Comparison of ENCODE assay signal across 30 cellular contexts in genomic region chr1:2103266-2103900, GRCh38. TPM values are rescaled to one million over a fixed set of nuclear protein-coding genes. Genes with fewer than 3 reads are reported as not detected.
A peak's percentile ranks its signal among the peaks of the same experiment; 100 is the strongest.
DNase-seq lines count a peak whose midpoint lies in the region; ATAC-seq, FAIRE-seq and TF ChIP-seq lines count a peak whose summit lies in the region.
"Had no signal": no experiment of that assay in that cellular context is flagged by ENCODE, and none has a peak within 500 bp of the region (broad histone marks: within the 10 kb centered on the region; RNA-seq: fewer than 3 reads in every experiment).

No MANE protein-coding gene starts in this region.

- POLR2A ChIA-PET in activated CD8-positive, alpha-beta T cell treated with anti-CD3 and anti-CD28 coated beads, Interleukin-2, amount 10 ng/mL, durations not matched to agents 7 days and 5 days (lab: Charles Lee): no interaction called here
- POLR2A ChIA-PET in activated CD8-positive, alpha-beta T cell treated with anti-CD3 and anti-CD28 coated beads for 36 hours (lab: Charles Lee): interaction anchor here (0.7 kb wide), 1 partner anchor 57 kb away, joined by 3 read pairs; no protein-coding TSS in a partner anchor
- POLR2A ChIA-PET in HepG2 (lab: Yijun Ruan, JAX): interaction anchor here (2.6 kb wide), 1 partner anchor 34 kb away, joined by 12 read pairs; no protein-coding TSS in a partner anchor

- no peak for DNase-seq in activated CD8-positive, alpha-beta T cell treated with anti-CD3 and anti-CD28 coated beads, Interleukin-2, amount 10 ng/mL, durations not matched to agents 7 days and 5 days
- DNase-seq in activated CD8-positive, alpha-beta T cell treated with anti-CD3 and anti-CD28 coated beads for 36 hours: no peak
- peak; percentile 30 for DNase-seq in HepG2 (ENCODE audit: low spot score)
- peak; percentile 55 for DNase-seq in upper lobe of right lung
- DNase-seq in NCI-H774 (lab: John Stamatoyannopoulos, UW): no peak
- DNase-seq in immature natural killer cell: no peak
- DNase-seq in SK-N-DZ (ENCODE audit: low spot score): no peak
- DNase-seq: 8988T; activated CD4-positive, alpha-beta T cell treated with anti-CD3 and anti-CD28 coated beads for 36 hours; activated gamma-delta T cell; activated T-cell treated with anti-CD3 and anti-CD28 coated beads, Interleukin-2, amount 50 U/mL, for 24 hours; CD8-positive, alpha-beta memory T cell; cerebellar nuclear complex; NCI-H1417; NCI-H2081; NCI-H2227 treated with DMSO at 0.1 percent for 48 hours; NCI-H69; SK-N-SH; stimulated activated naive CD4-positive, alpha-beta T cell; T-helper 2 cell; uterus had no signal

- H3K79me2 ChIP-seq in HepG2 (ENCODE audit: insufficient read depth, low read length): no peaks in the 10 kb centered on the region
- H3K79me2 ChIP-seq: parathyroid adenoma had no signal

- H2AFZ ChIP-seq in HepG2 (ENCODE audit: low read length): no peak overlapping the region
- H2AFZ ChIP-seq: parathyroid adenoma had no signal

- H3K27ac ChIP-seq in HepG2 (ENCODE audit: extremely low read length, insufficient read depth, low read length) (peak overlapping the region; percentile 78), upper lobe of right lung (peak overlapping the region; percentile 71)
- H3K27ac ChIP-seq: gastroesophageal sphincter, parathyroid adenoma, suprapubic skin, uterus had no signal

- H3K9me3 Mint-ChIP-seq in activated CD8-positive, alpha-beta T cell treated with anti-CD3 and anti-CD28 coated beads, Interleukin-2, amount 10 ng/mL, durations not matched to agents 7 days and 5 days (ENCODE audit: insufficient read depth): no peaks in the 10 kb centered on the region
- H3K9me3 Mint-ChIP-seq in activated CD8-positive, alpha-beta T cell treated with anti-CD3 and anti-CD28 coated beads for 36 hours: no peaks in the 10 kb centered on the region
- H3K9me3 Mint-ChIP-seq in brain (peaks cover 0 to 9% (median 5%) of the 10 kb centered on the region in 5 experiments), immature natural killer cell (no peaks in the 10 kb centered on the region)
- H3K9me3 Mint-ChIP-seq: activated T-cell treated with anti-CD3 and anti-CD28 coated beads, Interleukin-2, amount 50 U/mL, for 24 hours; nephron had no signal

- H3K9ac ChIP-seq in HepG2 (ENCODE audit: insufficient read depth, low read depth, low read length): no peak overlapping the region
- H3K9ac ChIP-seq: parathyroid adenoma, SK-N-SH had no signal

- H3K4me1 ChIP-seq in HepG2 (ENCODE audit: insufficient read depth, low read length) (peaks cover 39% of the 10 kb centered on the region), upper lobe of right lung (peaks cover 13% of the 10 kb centered on the region)
- H3K4me1 ChIP-seq: gastroesophageal sphincter, parathyroid adenoma, suprapubic skin, uterus had no signal

- no peaks in the 10 kb centered on the region for H3K9me3 ChIP-seq in HepG2 (ENCODE audit: low read length)
- no peaks in the 10 kb centered on the region for H3K9me3 ChIP-seq in upper lobe of right lung
- H3K9me3 ChIP-seq: SK-N-SH, suprapubic skin, uterus had no signal

- ATAC-seq in activated CD8-positive, alpha-beta T cell treated with anti-CD3 and anti-CD28 coated beads, Interleukin-2, amount 10 ng/mL, durations not matched to agents 7 days and 5 days: no peak
- ATAC-seq in activated CD8-positive, alpha-beta T cell treated with anti-CD3 and anti-CD28 coated beads for 36 hours: no peak
- ATAC-seq in HepG2 (peak; percentile 41), upper lobe of right lung (no peak)
- ATAC-seq: activated CD4-positive, alpha-beta T cell treated with anti-CD3 and anti-CD28 coated beads for 36 hours; gastroesophageal sphincter; sciatic nerve had no signal

- 62% methylated on average over 24 of the region's 25 CpGs for WGBS in HepG2 (ENCODE audit: low lambda C conversion rate)

- no peak overlapping the region for H3K4me2 ChIP-seq in HepG2 (ENCODE audit: low read depth, low read length)
- H3K4me2 ChIP-seq: SK-N-SH had no signal

- H3K4me3 Mint-ChIP-seq in activated CD8-positive, alpha-beta T cell treated with anti-CD3 and anti-CD28 coated beads, Interleukin-2, amount 10 ng/mL, durations not matched to agents 7 days and 5 days: no peak overlapping the region
- H3K4me3 Mint-ChIP-seq in activated CD8-positive, alpha-beta T cell treated with anti-CD3 and anti-CD28 coated beads for 36 hours: no peak overlapping the region
- H3K4me3 Mint-ChIP-seq in brain (no peak overlapping the region), immature natural killer cell (no peak overlapping the region)
- H3K4me3 Mint-ChIP-seq: activated CD4-positive, alpha-beta T cell treated with anti-CD3 and anti-CD28 coated beads for 36 hours; activated T-cell treated with anti-CD3 and anti-CD28 coated beads, Interleukin-2, amount 50 U/mL, for 24 hours; CD8-positive, alpha-beta memory T cell; nephron had no signal

- TF ChIP-seq CTCF in activated CD8-positive, alpha-beta T cell treated with anti-CD3 and anti-CD28 coated beads for 36 hours (IDR thresholded peaks at IDR 0.05): no peak
- no peak for TF ChIP-seq CTCF in brain (conservative IDR thresholded peaks at IDR 0.05)
- no peak for TF ChIP-seq CTCF in HepG2 (CRISPR knock-in tag; IDR thresholded peaks at IDR 0.05)
- TF ChIP-seq CTCF in upper lobe of right lung (IDR thresholded peaks at IDR 0.05): no peak

- intact Hi-C loops in activated CD8-positive, alpha-beta T cell treated with anti-CD3 and anti-CD28 coated beads for 36 hours (cut with micrococcal nuclease): no loop called here
- intact Hi-C loops in HepG2 (cut with micrococcal nuclease; ENCODE audit: unreplicated experiment): no loop called here
- intact Hi-C loops in upper lobe of right lung (cut with DNase I): no loop called here

- no peak for TF ChIP-seq EP300 in HepG2 (IDR thresholded peaks at IDR 0.05; ENCODE audit: low read depth in 2 of 2, low read length in 2 of 2)
- TF ChIP-seq EP300 in HepG2 (CRISPR knock-in tag; IDR thresholded peaks at IDR 0.05; ENCODE audit: borderline replicate concordance): no peak

- CTCF ChIA-PET in activated CD8-positive, alpha-beta T cell treated with anti-CD3 and anti-CD28 coated beads, Interleukin-2, amount 10 ng/mL, durations not matched to agents 7 days and 5 days (lab: Charles Lee): no interaction called here
- CTCF ChIA-PET in activated CD8-positive, alpha-beta T cell treated with anti-CD3 and anti-CD28 coated beads for 36 hours (lab: Charles Lee): no interaction called here
- CTCF ChIA-PET in HepG2 (lab: Yijun Ruan, JAX; ENCODE audit: low intra/inter-chr PET ratio, low total read pairs): no interaction called here

- peak; percentile 55 for FAIRE-seq in HepG2 (lab: Jason Lieb, UNC)
- FAIRE-seq: endothelial cell of umbilical vein, GM12891 had no signal

- peak overlapping the region; percentile 57 for H3K27ac Mint-ChIP-seq in activated CD8-positive, alpha-beta T cell treated with anti-CD3 and anti-CD28 coated beads, Interleukin-2, amount 10 ng/mL, durations not matched to agents 7 days and 5 days
- H3K27ac Mint-ChIP-seq in activated CD8-positive, alpha-beta T cell treated with anti-CD3 and anti-CD28 coated beads for 36 hours: no peak overlapping the region
- H3K27ac Mint-ChIP-seq in brain: peak overlapping the region in 3 of 5 experiments; percentile 80 to 88 (median 85)
- no peak overlapping the region for H3K27ac Mint-ChIP-seq in immature natural killer cell
- H3K27ac Mint-ChIP-seq: activated CD4-positive, alpha-beta T cell treated with anti-CD3 and anti-CD28 coated beads for 36 hours; activated T-cell treated with anti-CD3 and anti-CD28 coated beads, Interleukin-2, amount 50 U/mL, for 24 hours; CD8-positive, alpha-beta memory T cell had no signal

- BruUV-seq in HepG2 (replicated peaks; lab: Mats Ljungman, UMichigan): no TSS peak

- H3K36me3 Mint-ChIP-seq in activated CD8-positive, alpha-beta T cell treated with anti-CD3 and anti-CD28 coated beads, Interleukin-2, amount 10 ng/mL, durations not matched to agents 7 days and 5 days (ENCODE audit: low read depth): no peaks in the 10 kb centered on the region
- peaks cover 2% of the 10 kb centered on the region for H3K36me3 Mint-ChIP-seq in activated CD8-positive, alpha-beta T cell treated with anti-CD3 and anti-CD28 coated beads for 36 hours (ENCODE audit: low read depth)
- peaks cover 13% of the 10 kb centered on the region for H3K36me3 Mint-ChIP-seq in brain
- H3K36me3 Mint-ChIP-seq in immature natural killer cell: peaks cover 1 to 8% (median 1%) of the 10 kb centered on the region in 3 donors

- in situ Hi-C loops in HepG2 (cut with HindIII; ENCODE audit: extremely low pct_ligation_motif_present, low pct_unique_long_range_greater_than_20kb): loop anchor here (5.0 kb wide), 1 partner anchor 34 kb away; no protein-coding TSS in a partner anchor

- H3K36me3 ChIP-seq in HepG2 (replicated peaks in 1 of 2; ENCODE audit: control insufficient read depth in 1 of 2, insufficient read depth in 2 of 2, low read length in 2 of 2) (peaks cover 8 to 17% of the 10 kb centered on the region in 2 experiments; a peak in 3 of 5 replicates), upper lobe of right lung (peaks cover 6% of the 10 kb centered on the region)
- H3K36me3 ChIP-seq: gastroesophageal sphincter, uterus had no signal

- no peaks in the 10 kb centered on the region for H3K27me3 Mint-ChIP-seq in activated CD8-positive, alpha-beta T cell treated with anti-CD3 and anti-CD28 coated beads, Interleukin-2, amount 10 ng/mL, durations not matched to agents 7 days and 5 days (ENCODE audit: low read depth)
- no peaks in the 10 kb centered on the region for H3K27me3 Mint-ChIP-seq in activated CD8-positive, alpha-beta T cell treated with anti-CD3 and anti-CD28 coated beads for 36 hours
- H3K27me3 Mint-ChIP-seq in brain (peaks cover 2% of the 10 kb centered on the region), immature natural killer cell (ENCODE audit: low read depth in 3 of 3) (peaks cover 0 to 3% (median 0%) of the 10 kb centered on the region in 3 donors)
- H3K27me3 Mint-ChIP-seq: activated CD4-positive, alpha-beta T cell treated with anti-CD3 and anti-CD28 coated beads for 36 hours; activated T-cell treated with anti-CD3 and anti-CD28 coated beads, Interleukin-2, amount 50 U/mL, for 24 hours; CD8-positive, alpha-beta memory T cell had no signal

- no peaks in the 10 kb centered on the region for H4K20me1 ChIP-seq in HepG2 (ENCODE audit: insufficient read depth, low read length)

- TF ChIP-seq RAD21 in HepG2 (CRISPR knock-in tag; IDR thresholded peaks at IDR 0.05): no peak

- H3K4me1 Mint-ChIP-seq in activated CD8-positive, alpha-beta T cell treated with anti-CD3 and anti-CD28 coated beads, Interleukin-2, amount 10 ng/mL, durations not matched to agents 7 days and 5 days (ENCODE audit: low read depth): no peaks in the 10 kb centered on the region
- no peaks in the 10 kb centered on the region for H3K4me1 Mint-ChIP-seq in activated CD8-positive, alpha-beta T cell treated with anti-CD3 and anti-CD28 coated beads for 36 hours (ENCODE audit: low read depth)
- H3K4me1 Mint-ChIP-seq in brain: peaks cover 44% of the 10 kb centered on the region
- no peaks in the 10 kb centered on the region for H3K4me1 Mint-ChIP-seq in immature natural killer cell
- H3K4me1 Mint-ChIP-seq: activated CD4-positive, alpha-beta T cell treated with anti-CD3 and anti-CD28 coated beads for 36 hours had no signal

- H3K27me3 ChIP-seq in HepG2 (ENCODE audit: control insufficient read depth in 1 of 2, insufficient read depth in 2 of 2, low read length in 2 of 2) (no peaks in the 10 kb centered on the region), upper lobe of right lung (no peaks in the 10 kb centered on the region)
- H3K27me3 ChIP-seq: suprapubic skin, uterus had no signal

- no peak for TF ChIP-seq POLR2A in HepG2 (IDR thresholded peaks at IDR 0.05; ENCODE audit: insufficient read depth in 1 of 2, low read depth in 2 of 2, low read length in 2 of 2)

- H3K4me3 ChIP-seq in HepG2 (replicated peaks in 1 of 3; ENCODE audit: insufficient read depth in 1 of 3, low read depth in 2 of 3, low read length in 3 of 3) (no peak overlapping the region; a peak in 1 of 6 replicates), upper lobe of right lung (no peak overlapping the region)
- H3K4me3 ChIP-seq: gastroesophageal sphincter, lung, suprapubic skin, uterus had no signal

RNA-seq across cellular contexts. Expression of gene PRKCZ, which starts 53.2 kb away (rescaled TPM):
- total RNA-seq in activated CD8-positive, alpha-beta T cell treated with anti-CD3 and anti-CD28 coated beads, Interleukin-2, amount 10 ng/mL, durations not matched to agents 7 days and 5 days: 10 to 100 TPM; 11.4 to 12.9 TPM
- total RNA-seq in activated CD8-positive, alpha-beta T cell treated with anti-CD3 and anti-CD28 coated beads for 36 hours: 10 to 100 TPM; 15.4 to 15.7 TPM
- polyA plus RNA-seq in brain (ENCODE audit: insufficient read depth, low read depth, low replicate concordance): 76.5 TPM
- total RNA-seq in HepG2 (2016; rRNA removed; fragmentation: Illumina TruSeq; extraction: Trizol): 21.9 and 34.7 TPM in 2 replicates
- 25.5 and 28.3 TPM in 2 replicates for total RNA-seq in HepG2 (2016; cell fraction: cytosol; rRNA removed; fragmentation: Illumina TruSeq; extraction: Trizol; ENCODE audit: low read depth)
- total RNA-seq in HepG2 (2016; cell fraction: insoluble cytoplasmic fraction; rRNA removed; fragmentation: Illumina TruSeq; extraction: Trizol): 20.0 and 36.5 TPM in 2 replicates
- 37.0 and 42.3 TPM in 2 replicates for total RNA-seq in HepG2 (2016; cell fraction: membrane; rRNA removed; fragmentation: Illumina TruSeq; extraction: Trizol)
- total RNA-seq in HepG2 (2016; cell fraction: nucleus; rRNA removed; fragmentation: Illumina TruSeq; extraction: Trizol): 30.0 and 34.9 TPM in 2 replicates
- 85.2 and 85.8 TPM in 2 replicates for polyA plus RNA-seq in HepG2 (2011; rRNA removed)
- 52.8 and 75.3 TPM in 2 replicates for polyA plus RNA-seq in HepG2 (2011; cell fraction: cytosol; rRNA removed)
- polyA plus RNA-seq in HepG2 (2011; cell fraction: nucleus; rRNA removed): 132 and 197 TPM in 2 replicates
- 47.5 and 47.9 TPM in 2 replicates for polyA plus RNA-seq in HepG2 (2012)
- polyA plus RNA-seq in HepG2 (2016; cell fraction: cytosol; fragmentation: Illumina TruSeq; extraction: Trizol; ENCODE audit: low read depth): 23.5 and 27.3 TPM in 2 replicates
- 26.8 and 34.6 TPM in 2 replicates for polyA plus RNA-seq in HepG2 (2016; cell fraction: insoluble cytoplasmic fraction; fragmentation: Illumina TruSeq; extraction: Trizol; ENCODE audit: low read depth)
- polyA plus RNA-seq in HepG2 (2016; cell fraction: membrane; fragmentation: Illumina TruSeq; extraction: Trizol; ENCODE audit: low read depth): 39.3 and 40.3 TPM in 2 replicates
- polyA plus RNA-seq in HepG2 (2016; cell fraction: nucleus; fragmentation: Illumina TruSeq; extraction: Trizol; ENCODE audit: insufficient read depth, low read depth): 76.9 and 79.5 TPM in 2 replicates
- polyA minus RNA-seq in HepG2 (2011; rRNA and poly(A)+ RNA removed; ENCODE audit: low replicate concordance): 29.4 and 69.2 TPM in 2 replicates
- polyA minus RNA-seq in HepG2 (2011; cell fraction: cytosol; rRNA and poly(A)+ RNA removed): 14.4 and 24.4 TPM in 2 replicates
- 41.4 and 57.0 TPM in 2 replicates for polyA minus RNA-seq in HepG2 (2011; cell fraction: nucleus; rRNA and poly(A)+ RNA removed)
- total RNA-seq in upper lobe of right lung: 121 TPM
- polyA plus RNA-seq in immature natural killer cell: 10 to 100 TPM in 1 of 3 donors, 1 to 10 TPM in 2; 7.5 to 14.0 (median 9.4) TPM
- 4.2 and 6.3 TPM in 2 replicates for polyA plus RNA-seq in SK-N-DZ (2014; cell fraction: cytosol; rRNA removed)
- polyA plus RNA-seq in SK-N-DZ (2014; cell fraction: nucleus; rRNA removed): 5.0 and 8.7 TPM in 2 replicates

Comparison
In these comparisons a context has a peak if more than half of its experiments do, and no peak if none do; other contexts are left out.
1. H3K27ac Mint-ChIP-seq: peak in activated CD8-positive, alpha-beta T cell treated with anti-CD3 and anti-CD28 coated beads, Interleukin-2, amount 10 ng/mL, durations not matched to agents 7 days and 5 days (single experiment) and brain (3 of 5); none in activated CD8-positive, alpha-beta T cell treated with anti-CD3 and anti-CD28 coated beads for 36 hours (single experiment) and immature natural killer cell (0 of 6).
2. DNase-seq: peak in HepG2 (single experiment) and upper lobe of right lung (single experiment); none in activated CD8-positive, alpha-beta T cell treated with anti-CD3 and anti-CD28 coated beads, Interleukin-2, amount 10 ng/mL, durations not matched to agents 7 days and 5 days (single experiment), activated CD8-positive, alpha-beta T cell treated with anti-CD3 and anti-CD28 coated beads for 36 hours (single experiment), NCI-H774 (single experiment), immature natural killer cell (0 of 3) and SK-N-DZ (single experiment).